ENCODE assay signal across 8 cellular contexts in genomic region chr15:48976444-48977088, GRCh38. TPM values are rescaled to one million over a fixed set of nuclear protein-coding genes. Genes with fewer than 3 reads are reported as not detected.
A peak's percentile ranks its signal among the peaks of the same experiment; 100 is the strongest.
DNase-seq lines count a peak whose midpoint lies in the region; ATAC-seq and TF ChIP-seq lines count a peak whose summit lies in the region.

No MANE protein-coding gene starts in this region.

- no peaks in the 10 kb centered on the region for H3K36me3 ChIP-seq in A673 (ENCODE audit: insufficient read depth, low read length, poor library complexity, severe bottlenecking)
- no peaks in the 10 kb centered on the region for H3K36me3 ChIP-seq in HEK293 (ENCODE audit: control insufficient read depth in 2 of 2, insufficient read depth in 1 of 2, low read length in 2 of 2)
- H3K36me3 ChIP-seq in muscle layer of duodenum (ENCODE audit: control insufficient read depth in 1 of 2, insufficient read depth in 2 of 2, low read length in 2 of 2) = no peaks in the 10 kb centered on the region

- intact Hi-C loops in A673 (cut with micrococcal nuclease; ENCODE audit: unreplicated experiment) = no loop called here

- CTCF ChIA-PET in A673 (lab: Charles Lee) (interaction anchor here (1.4 to 1.7 kb wide), 3 partner anchors 13 to 114 kb away, joined by 11 to 21 read pairs (median 13); partner anchors contain the start of genes EID1 and SHC4), HEK293 (lab: Yijun Ruan, JAX) (interaction anchor here (0.6 to 3.6 kb wide), 15 partner anchors 8 to 1947 kb away, joined by 3 to 34 read pairs (median 4); partner anchors contain the start of gene SHC4)

- H3K27ac ChIP-seq in A673 (ENCODE audit: low read depth, low read length, poor library complexity, severe bottlenecking) (no peak overlapping the region), HEK293 (ENCODE audit: extremely low read depth, low read depth, low read length) (no peak overlapping the region), muscle layer of duodenum (ENCODE audit: low read length) (peak overlapping the region; percentile 54)

- H3K4me3 ChIP-seq in A673 (ENCODE audit: low read depth, low read length, poor library complexity, severe bottlenecking) = peak overlapping the region; percentile 44
- H3K4me3 ChIP-seq in HEK293 (ENCODE audit: low read depth, low read length) = no peak overlapping the region
- peak overlapping the region in 1 of 2 donors; percentile 61 for H3K4me3 ChIP-seq in muscle layer of duodenum (ENCODE audit: low read depth in 1 of 2, low read length in 2 of 2)
- H3K4me3 ChIP-seq in foreskin fibroblast (ENCODE audit: low read depth in 1 of 2, low read length in 2 of 2) = no peak overlapping the region

- no peak for ATAC-seq in HG02885 (IDR thresholded peaks at IDR 0.05; ENCODE audit: poor library complexity, unreplicated experiment)
- ATAC-seq in GM18867 (IDR thresholded peaks at IDR 0.05; ENCODE audit: unreplicated experiment) = no peak
- no peak for ATAC-seq in GM19397 (IDR thresholded peaks at IDR 0.05; ENCODE audit: unreplicated experiment)

- BruUV-seq in A673 (replicated peaks; lab: Mats Ljungman, UMichigan) = no TSS peak

- POLR2A ChIA-PET in A673 (lab: Charles Lee; ENCODE audit: low non-redundant PET) = interaction anchor here (1.1 kb wide), 1 partner anchor 98 kb away, joined by 3 read pairs; the partner anchor contains the start of gene EID1
- POLR2A ChIA-PET in HEK293 (lab: Yijun Ruan, JAX) = interaction anchor here (1.2 to 2.0 kb wide), 3 partner anchors 12 to 99 kb away, joined by 3 to 9 read pairs (median 7); partner anchors contain the start of genes EID1, SECISBP2L and SHC4

- TF ChIP-seq CTCF in A673 (conservative IDR thresholded peaks at IDR 0.05; ENCODE audit: low read depth, low read length) (no peak), HEK293 (tag by site-specific recombination; IDR thresholded peaks at IDR 0.05) (no peak), foreskin fibroblast (IDR thresholded peaks at IDR 0.05; ENCODE audit: low read depth, low read length) (no peak)

- DNase-seq in A673 (ENCODE audit: low spot score) (no peak), cerebellum (ENCODE audit: low spot score) (peak; percentile 5), foreskin fibroblast (no peak)

- H3K4me1 ChIP-seq in A673 (ENCODE audit: insufficient read depth, low read length, poor library complexity, severe bottlenecking) (peaks cover 7% of the 10 kb centered on the region), HEK293 (ENCODE audit: control insufficient read depth, insufficient read depth, low read length) (no peaks in the 10 kb centered on the region), muscle layer of duodenum (ENCODE audit: control insufficient read depth in 1 of 2, insufficient read depth in 2 of 2, low read length in 2 of 2) (peaks cover 0 to 4% of the 10 kb centered on the region in 2 donors)

- no peaks in the 10 kb centered on the region for H3K27me3 ChIP-seq in A673 (replicated peaks; ENCODE audit: insufficient read depth, low read depth, low read length, poor library complexity)
- H3K27me3 ChIP-seq in muscle layer of duodenum (ENCODE audit: low read depth, low read length) = no peaks in the 10 kb centered on the region

- H3K9me3 ChIP-seq in A673 (ENCODE audit: low read depth, low read length, poor library complexity, severe bottlenecking) = no peaks in the 10 kb centered on the region
- H3K9me3 ChIP-seq in HEK293 (ENCODE audit: control insufficient read depth, insufficient read depth, low read depth, low read length) = no peaks in the 10 kb centered on the region
- H3K9me3 ChIP-seq in muscle layer of duodenum (ENCODE audit: control insufficient read depth in 1 of 2, low read length in 2 of 2) = no peaks in the 10 kb centered on the region

TF ChIP-seq in HEK293, 187 proteins besides CTCF, POLR2A, EP300 and RAD21:
- TF ChIP-seq ZFP69B (tag by site-specific recombination; IDR thresholded peaks at IDR 0.05) = no peak
- peak; percentile 45; the same call in 1 of the 2 replicates for TF ChIP-seq ZNF394 (tag by site-specific recombination; IDR thresholded peaks at IDR 0.05; ENCODE audit: borderline replicate concordance)

RNA-seq across cellular contexts. Expression of gene SHC4, which starts 12.8 kb away (rescaled TPM):
- 0.57 and 0.73 TPM in 2 replicates for total RNA-seq in A673 (2021)
- total RNA-seq in cerebellum = 9.5 TPM
